In genomic region chr18:80257579-80258543, GRCh38 we compare ENCODE assay signal across 8 cellular contexts. TPM values are rescaled to one million over a fixed set of nuclear protein-coding genes. Genes with fewer than 3 reads are reported as not detected.
A peak's percentile ranks its signal among the peaks of the same experiment; 100 is the strongest.
DNase-seq lines count a peak whose midpoint lies in the region; FAIRE-seq and TF ChIP-seq lines count a peak whose summit lies in the region.
"Not testable (repeated sequence)": the region's sequence is repeated elsewhere in the genome, so short reads cannot be mapped to it uniquely, and the experiment has no call there.

No MANE protein-coding gene starts in this region.

- not testable (repeated sequence) for TF ChIP-seq POLR2A in Peyer's patch (IDR thresholded peaks at IDR 0.05)

- not testable (repeated sequence) for H3K9me3 Mint-ChIP-seq in chondrocyte (ENCODE audit: low read depth)

- H3K79me1 ChIP-seq in neuronal stem cell (ENCODE audit: low read depth, low read length), result not testable (repeated sequence)

- not testable (repeated sequence) for H3K27me3 Mint-ChIP-seq in chondrocyte (ENCODE audit: low read depth)

- POLR2A ChIA-PET in AG04450 (lab: Yijun Ruan, JAX), result not testable (repeated sequence)

- not testable (repeated sequence) for H3K4me1 ChIP-seq in Peyer's patch; right atrium auricular region; neuronal stem cell (ENCODE audit: control insufficient read depth in 2 of 2, insufficient read depth in 1 of 2, low read depth in 1 of 2, low read length in 2 of 2)

- not testable (repeated sequence) for H2BK120ac ChIP-seq in neuronal stem cell (ENCODE audit: low read depth, low read length)

- H2AK5ac ChIP-seq in neuronal stem cell (ENCODE audit: low read depth, low read length), result not testable (repeated sequence)

- not testable (repeated sequence) for H2BK15ac ChIP-seq in neuronal stem cell (ENCODE audit: low read length)

- not testable (repeated sequence) for H2AFZ ChIP-seq in neuronal stem cell (ENCODE audit: low read length)

- not testable (repeated sequence) for H2BK5ac ChIP-seq in neuronal stem cell (ENCODE audit: low read length)

- H3K14ac ChIP-seq in neuronal stem cell (ENCODE audit: low read length), result not testable (repeated sequence)

- H3K4me2 ChIP-seq in neuronal stem cell (ENCODE audit: insufficient read depth, low read length, poor library complexity, severe bottlenecking), result not testable (repeated sequence)

- H4K91ac ChIP-seq in neuronal stem cell (ENCODE audit: low read depth, low read length, poor library complexity), result not testable (repeated sequence)

- peak; percentile 18 for DNase-seq in AG04450 (ENCODE audit: low read depth, low spot score)
- not testable (repeated sequence) for DNase-seq in GM18507 (ENCODE audit: extremely low spot score, insufficient read length, low read depth); chondrocyte (ENCODE audit: low spot score)
- peak; percentile 47 to 87 (median 70) for DNase-seq in Peyer's patch
- peak; percentile 77 for DNase-seq in activated CD8-positive, alpha-beta memory T cell treated with anti-CD3 and anti-CD28 coated beads, Interleukin-2, amount 50 U/mL, for 48 hours
- peak; percentile 80 for DNase-seq in right atrium auricular region (ENCODE audit: low spot score)
- peak; percentile 18 for DNase-seq in neuronal stem cell (ENCODE audit: low spot score)
- peak; percentile 28 for DNase-seq in stimulated activated CD8-positive, alpha-beta memory T cell treated with anti-CD3 and anti-CD28 coated beads, Interleukin-12 subunit alpha, Interleukin-12 subunit beta, amount 100 ng/mL, for 1 hour (ENCODE audit: low read depth)

- H3K4me3 ChIP-seq in AG04450 (ENCODE audit: low read depth, low read length); Peyer's patch; right atrium auricular region; neuronal stem cell (ENCODE audit: low read length in 2 of 2): not testable (repeated sequence)

- CTCF ChIA-PET in AG04450 (lab: Charles Lee), result interaction anchor here (0.9 to 3.0 kb wide), 3 partner anchors 58 to 100 kb away, joined by 3 to 27 read pairs (median 11); no protein-coding TSS in a partner anchor

- H2BK12ac ChIP-seq in neuronal stem cell (ENCODE audit: low read length), result not testable (repeated sequence)

- not testable (repeated sequence) for H3K36me3 Mint-ChIP-seq in chondrocyte (ENCODE audit: low read depth)

- not testable (repeated sequence) for H3K9me3 ChIP-seq in AG04450 (ENCODE audit: control insufficient read depth, insufficient read depth, low read length); Peyer's patch; right atrium auricular region; neuronal stem cell (replicated peaks in 1 of 2; ENCODE audit: control insufficient read depth in 2 of 2, insufficient read depth in 1 of 2, low read depth in 1 of 2, low read length in 2 of 2)

- FAIRE-seq in GM18507 (lab: Jason Lieb, UNC), result peak; percentile 81

- not testable (repeated sequence) for H3K23ac ChIP-seq in neuronal stem cell (ENCODE audit: low read depth, low read length, poor library complexity)

- not testable (repeated sequence) for H4K8ac ChIP-seq in neuronal stem cell (ENCODE audit: low read depth, low read length)

- H3K18ac ChIP-seq in neuronal stem cell (ENCODE audit: low read length), result not testable (repeated sequence)

- not testable (repeated sequence) for H3K27ac ChIP-seq in AG04450 (ENCODE audit: low read depth, low read length); Peyer's patch; right atrium auricular region; neuronal stem cell (replicated peaks; ENCODE audit: low read length)

- H3K4me1 Mint-ChIP-seq in chondrocyte (ENCODE audit: low read depth), result not testable (repeated sequence)

- H3K27ac Mint-ChIP-seq in chondrocyte (ENCODE audit: unreplicated experiment), result not testable (repeated sequence)

- H3K9ac ChIP-seq in neuronal stem cell (ENCODE audit: low read depth, low read length, poor library complexity), result not testable (repeated sequence)

- not testable (repeated sequence) for H3K4me3 Mint-ChIP-seq in chondrocyte (ENCODE audit: unreplicated experiment)

- H3K27me3 ChIP-seq in AG04450 (ENCODE audit: control insufficient read depth, insufficient read depth, low read length); Peyer's patch; right atrium auricular region; neuronal stem cell (ENCODE audit: control insufficient read depth in 3 of 3, insufficient read depth in 3 of 3, low read depth in 1 of 3, low read length in 3 of 3): not testable (repeated sequence)

- H3K4ac ChIP-seq in neuronal stem cell (ENCODE audit: low read length), result not testable (repeated sequence)

- H3K36me3 ChIP-seq in Peyer's patch; right atrium auricular region; neuronal stem cell (replicated peaks in 1 of 2; ENCODE audit: control insufficient read depth in 2 of 2, insufficient read depth in 2 of 2, low read length in 2 of 2): not testable (repeated sequence)

- TF ChIP-seq CTCF in AG04450 (IDR thresholded peaks at IDR 0.05; ENCODE audit: low read depth, low read length) (peak; percentile 83), Peyer's patch (IDR thresholded peaks at IDR 0.05) (peak; percentile 37 to 83 (median 74)), chondrocyte (IDR thresholded peaks at IDR 0.05) (peak; percentile 90), right atrium auricular region (IDR thresholded peaks at IDR 0.05) (peak; percentile 78 to 84)

- WGBS in neuronal stem cell (ENCODE audit: extremely low coverage in 2 of 2, insufficient read length in 2 of 2, insufficient replicate concordance in 1 of 2), 2 donors, result no CpG with 5 or more reads among the region's 12 CpGs

RNA-seq across cellular contexts. Expression of gene PARD6G, which starts 10.5 kb away (rescaled TPM):
- 9.6 and 11.2 TPM in 2 replicates for polyA plus RNA-seq in AG04450 (2011; rRNA removed)
- 8.1 and 10.0 TPM in 2 replicates for polyA minus RNA-seq in AG04450 (2011; rRNA and poly(A)+ RNA removed)
- total RNA-seq in Peyer's patch (1 to 10 TPM; 2.5 to 6.6 (median 3.6) TPM), chondrocyte (10.9 to 17.7 TPM (median 17.0 TPM) in 3 replicates), right atrium auricular region (1 to 10 TPM; 1.9 to 2.8 TPM)
- 24.1 TPM for polyA plus RNA-seq in neuronal stem cell (2013, experiment 1 of 2)
- 23.1 TPM for polyA plus RNA-seq in neuronal stem cell (2013, experiment 2 of 2)
